In genomic region chr10:117860823-117861222, GRCh38 we compare ENCODE assay signal across 11 cellular contexts.
DNase-seq lines count a peak whose midpoint lies in the region; ATAC-seq, FAIRE-seq and TF ChIP-seq lines count a peak whose summit lies in the region.
"Had no signal": no experiment of that assay in that cellular context is flagged by ENCODE, and none has a peak within 500 bp of the region (broad histone marks: within the 10 kb centered on the region; RNA-seq: fewer than 3 reads in every experiment).

No MANE protein-coding gene starts in this region.

- H2AFZ ChIP-seq in KMS-11 (ENCODE audit: low read depth) (no peak overlapping the region), K562 (ENCODE audit: low read depth, low read length) (no peak overlapping the region)

- peak; percentile 31 to 70 for TF ChIP-seq RAD21 in K562 (CRISPR knock-in tag; conservative IDR thresholded peaks at IDR 0.05 in 1 of 2, IDR thresholded peaks at IDR 0.05 in 1 of 2)

- H3K36me3 ChIP-seq in KMS-11 (ENCODE audit: insufficient read depth) (no peaks in the 10 kb centered on the region), K562 (ENCODE audit: control insufficient read depth, insufficient read depth, low read length) (no peaks in the 10 kb centered on the region)

- intact Hi-C loops in K562 (cut with micrococcal nuclease): loop anchor here (5.0 kb wide), 1 partner anchor 381 kb away; no protein-coding TSS in a partner anchor

- DNase-seq in NCI-H2171 treated with DMSO at 0.1 percent for 48 hours (lab: John Stamatoyannopoulos, UW) (peak; percentile 16), NCI-H2171 (lab: John Stamatoyannopoulos, UW) (no peak), K562 (ENCODE audit: extremely low read depth in 1 of 4, low spot score in 3 of 4) (peak; percentile 13 to 28 (median 24)), osteocyte (ENCODE audit: extremely low spot score, unreplicated experiment) (no peak), NCI-H2196 treated with DMSO at 0.1 percent for 48 hours (lab: John Stamatoyannopoulos, UW; ENCODE audit: unreplicated experiment) (no peak)
- DNase-seq: activated T-cell treated with anti-CD3 and anti-CD28 coated beads, Interleukin-2, amount 50 U/mL, for 1 hour had no signal

- H3K9me3 Mint-ChIP-seq in osteocyte (ENCODE audit: unreplicated experiment): peaks cover under 1% of the 10 kb centered on the region
- H3K9me3 Mint-ChIP-seq: memory B cell had no signal

- no peaks in the 10 kb centered on the region for H3K27me3 ChIP-seq in KMS-11 (ENCODE audit: insufficient read depth, low read depth)
- no peaks in the 10 kb centered on the region for H3K27me3 ChIP-seq in K562 (ENCODE audit: control insufficient read depth in 2 of 2, insufficient read depth in 2 of 2, low read length in 2 of 2)

- no peak for FAIRE-seq in K562 (lab: Jason Lieb, UNC)

- H3K27ac ChIP-seq in KMS-11 (no peak overlapping the region), K562 (ENCODE audit: extremely low read depth, low read depth, low read length) (no peak overlapping the region)

- TF ChIP-seq CTCF in KMS-11 (conservative IDR thresholded peaks at IDR 0.05; ENCODE audit: low read depth, low read length) (peak; percentile 60), K562 (IDR thresholded peaks at IDR 0.05 in 2 of 3, conservative IDR thresholded peaks at IDR 0.05 in 1 of 3; ENCODE audit: insufficient read depth in 2 of 3, low read depth in 1 of 3, low read length in 3 of 3) (peak in 2 of 3 experiments; percentile 42 to 48; a peak in 5 of 6 replicates), osteocyte (IDR thresholded peaks at IDR 0.05) (peak; percentile 40)

- no TSS peak for BruUV-seq in K562 (replicated peaks; lab: Mats Ljungman, UMichigan)

- no peaks in the 10 kb centered on the region for H3K4me1 ChIP-seq in KMS-11 (ENCODE audit: low read depth, poor library complexity, severe bottlenecking)
- H3K4me1 ChIP-seq in K562 (replicated peaks in 1 of 2; ENCODE audit: control insufficient read depth in 2 of 2, insufficient read depth in 2 of 2, low read length in 2 of 2): no peaks in the 10 kb centered on the region

- H3K4me2 ChIP-seq in KMS-11: no peak overlapping the region
- no peak overlapping the region for H3K4me2 ChIP-seq in K562 (ENCODE audit: insufficient read depth, low read length)

- no peaks in the 10 kb centered on the region for H3K9me1 ChIP-seq in K562 (ENCODE audit: control insufficient read depth, insufficient read depth, low read length)

- no peaks in the 10 kb centered on the region for H3K9me3 ChIP-seq in K562 (replicated peaks; ENCODE audit: control insufficient read depth, insufficient read depth, low read depth, low read length)

- no peaks in the 10 kb centered on the region for H4K20me1 ChIP-seq in KMS-11 (ENCODE audit: insufficient read depth)
- H4K20me1 ChIP-seq in K562 (replicated peaks; ENCODE audit: control insufficient read depth, insufficient read depth, low read length): no peaks in the 10 kb centered on the region

- no peaks in the 10 kb centered on the region for H3K4me1 Mint-ChIP-seq in osteocyte (ENCODE audit: unreplicated experiment)
- H3K4me1 Mint-ChIP-seq: CD4-positive, CD25-positive, alpha-beta regulatory T cell; memory B cell had no signal

- TF ChIP-seq POLR2A in K562 (conservative IDR thresholded peaks at IDR 0.05): no peak

- ATAC-seq in K562 (peak; percentile 66; the same call in 2 of the 3 replicates), HG02981 (IDR thresholded peaks at IDR 0.05; ENCODE audit: unreplicated experiment) (no peak), HG03108 (IDR thresholded peaks at IDR 0.05; ENCODE audit: unreplicated experiment) (no peak)

- in situ Hi-C loops in K562 (cut with MboI): no loop called here

- no peaks in the 10 kb centered on the region for H3K27me3 Mint-ChIP-seq in osteocyte (ENCODE audit: unreplicated experiment)

- POLR2A ChIA-PET in K562 (lab: Yijun Ruan, JAX): no interaction called here

- H3K4me3 ChIP-seq in KMS-11 (IDR thresholded peaks at IDR 0.05; ENCODE audit: insufficient read depth, low read depth, low read length): no peak overlapping the region
- no peak overlapping the region for H3K4me3 ChIP-seq in K562

- CTCF ChIA-PET in K562 (lab: Yijun Ruan, JAX; ENCODE audit: low intra/inter-chr PET ratio): interaction anchor here (0.6 to 0.9 kb wide), 2 partner anchors 17 to 381 kb away, joined by 3 to 4 read pairs; no protein-coding TSS in a partner anchor

- H3K9ac ChIP-seq in KMS-11 (no peak overlapping the region), K562 (ENCODE audit: insufficient read depth in 1 of 2, low read depth in 2 of 2, low read length in 2 of 2) (no peak overlapping the region)

- no peaks in the 10 kb centered on the region for H3K36me3 Mint-ChIP-seq in osteocyte (ENCODE audit: unreplicated experiment)
- H3K36me3 Mint-ChIP-seq: CD4-positive, CD25-positive, alpha-beta regulatory T cell; memory B cell had no signal

- H3K27ac Mint-ChIP-seq in osteocyte (ENCODE audit: unreplicated experiment): no peak overlapping the region
- H3K27ac Mint-ChIP-seq: CD4-positive, CD25-positive, alpha-beta regulatory T cell; memory B cell had no signal

- H3K79me2 ChIP-seq in KMS-11 (ENCODE audit: insufficient read depth, low read depth): no peaks in the 10 kb centered on the region
- no peaks in the 10 kb centered on the region for H3K79me2 ChIP-seq in K562 (ENCODE audit: control insufficient read depth, insufficient read depth, low read length)

- TF ChIP-seq EP300 in K562 (IDR thresholded peaks at IDR 0.05; ENCODE audit: low read length): no peak

- H3K4me3 Mint-ChIP-seq in osteocyte (ENCODE audit: unreplicated experiment): no peak overlapping the region
- H3K4me3 Mint-ChIP-seq: CD4-positive, CD25-positive, alpha-beta regulatory T cell; memory B cell had no signal

TF ChIP-seq in K562, 482 proteins besides CTCF, POLR2A, EP300 and RAD21:
- TF ChIP-seq DACH1 (IDR thresholded peaks at IDR 0.05; ENCODE audit: partially characterized antibody) (no peak), KLF13 (tag; IDR thresholded peaks at IDR 0.05; ENCODE audit: borderline replicate concordance, low read depth) (no peak), ZNF24 (IDR thresholded peaks at IDR 0.05) (peak; percentile 99), TAF7 (tag; IDR thresholded peaks at IDR 0.05) (no peak), JUND (IDR thresholded peaks at IDR 0.05; ENCODE audit: borderline replicate concordance, low read depth, low read length) (no peak), JUND (tag; IDR thresholded peaks at IDR 0.05; ENCODE audit: borderline replicate concordance, low read depth, low read length) (no peak), ZNF589 (CRISPR knock-in tag; IDR thresholded peaks at IDR 0.05; ENCODE audit: low read depth) (no peak)
- TF ChIP-seq, protein P1, sequence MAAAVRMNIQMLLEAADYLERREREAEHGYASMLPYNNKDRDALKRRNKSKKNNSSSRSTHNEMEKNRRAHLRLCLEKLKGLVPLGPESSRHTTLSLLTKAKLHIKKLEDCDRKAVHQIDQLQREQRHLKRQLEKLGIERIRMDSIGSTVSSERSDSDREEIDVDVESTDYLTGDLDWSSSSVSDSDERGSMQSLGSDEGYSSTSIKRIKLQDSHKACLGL (CRISPR knock-in tag; IDR thresholded peaks at IDR 0.05; ENCODE audit: borderline replicate concordance, poor library complexity, severe bottlenecking): no peak
- TF ChIP-seq, protein P2, sequence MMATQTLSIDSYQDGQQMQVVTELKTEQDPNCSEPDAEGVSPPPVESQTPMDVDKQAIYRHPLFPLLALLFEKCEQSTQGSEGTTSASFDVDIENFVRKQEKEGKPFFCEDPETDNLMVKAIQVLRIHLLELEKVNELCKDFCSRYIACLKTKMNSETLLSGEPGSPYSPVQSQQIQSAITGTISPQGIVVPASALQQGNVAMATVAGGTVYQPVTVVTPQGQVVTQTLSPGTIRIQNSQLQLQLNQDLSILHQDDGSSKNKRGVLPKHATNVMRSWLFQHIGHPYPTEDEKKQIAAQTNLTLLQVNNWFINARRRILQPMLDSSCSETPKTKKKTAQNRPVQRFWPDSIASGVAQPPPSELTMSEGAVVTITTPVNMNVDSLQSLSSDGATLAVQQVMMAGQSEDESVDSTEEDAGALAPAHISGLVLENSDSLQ (IDR thresholded peaks at IDR 0.05): peak; percentile 20; the same call in 1 of the 2 replicates

Comparison
In these comparisons a context has a peak if more than half of its experiments do, and no peak if none do; other contexts are left out.
1. DNase-seq: peak in NCI-H2171 treated with DMSO at 0.1 percent for 48 hours (single experiment) and K562 (4 of 4); none in NCI-H2171 (single experiment), osteocyte (single experiment) and NCI-H2196 treated with DMSO at 0.1 percent for 48 hours (single experiment).
2. Peak in every context shown above with its lines, with median percentiles within 50 percentile points of each other: CTCF ChIP-seq.